19 cellular contexts compared by ENCODE assay signal in the genomic region with DNA sequence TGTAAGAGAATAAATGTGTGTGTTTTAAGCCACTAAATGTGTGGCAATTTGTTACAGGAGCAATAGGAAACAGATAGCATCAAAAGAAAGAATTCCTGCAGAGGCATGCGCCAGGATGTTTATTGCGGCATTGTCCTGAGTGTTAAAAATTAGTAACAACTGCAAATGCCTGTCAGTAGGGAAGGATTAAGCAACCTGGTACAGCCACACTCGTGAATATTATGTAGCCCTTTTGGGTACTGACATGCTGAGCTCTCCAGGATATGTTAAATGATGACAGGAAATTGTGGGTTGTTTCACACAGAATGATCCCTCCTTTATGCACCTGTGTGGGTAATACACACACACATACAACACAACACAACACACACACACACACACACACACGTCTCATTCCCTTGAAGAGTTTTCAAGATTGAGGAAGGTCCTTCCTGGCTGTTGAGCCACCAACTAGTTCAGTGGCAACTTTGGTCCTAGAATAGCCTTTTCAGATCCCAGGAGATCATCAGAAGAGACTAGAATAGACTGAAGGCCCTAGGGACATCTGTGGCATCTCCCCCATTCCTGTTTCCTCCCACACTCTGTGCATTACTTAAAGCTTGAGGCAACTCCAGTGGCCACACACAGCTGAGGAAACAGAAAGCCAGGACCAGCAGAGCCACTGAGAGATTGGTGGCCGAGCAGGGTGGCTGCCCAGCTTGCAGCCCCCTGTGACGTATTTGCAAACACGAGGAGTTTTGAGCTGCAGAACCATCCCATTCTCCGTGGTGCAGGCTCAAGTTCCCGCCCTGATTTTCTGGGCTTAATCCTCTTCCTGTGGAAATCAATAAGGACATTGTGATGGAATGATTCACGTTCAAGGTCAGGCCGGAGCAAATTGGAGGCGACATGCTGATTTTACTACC.
DNase-seq lines count a peak whose midpoint lies in the region; ATAC-seq, FAIRE-seq and TF ChIP-seq lines count a peak whose summit lies in the region.
"Had no signal": no experiment of that assay in that cellular context is flagged by ENCODE, and none has a peak within 500 bp of the region (broad histone marks: within the 10 kb centered on the region; RNA-seq: fewer than 3 reads in every experiment).

No MANE protein-coding gene starts in this region.

- in situ Hi-C loops in SK-MEL-5 (cut with HindIII; ENCODE audit: low pct_unique_long_range_greater_than_20kb, low sequenced_read_pairs): no loop called here

- intact Hi-C loops in sciatic nerve (cut with DNase I): no loop called here

- ATAC-seq in sciatic nerve (no peak), HG03378 (IDR thresholded peaks at IDR 0.05; ENCODE audit: unreplicated experiment) (no peak)
- ATAC-seq: activated T-helper 17 cell treated with anti-CD3 and anti-CD28 coated beads, Interleukin-2, amount 50 U/mL, for 72 hours; mucosa of descending colon had no signal

- FAIRE-seq in H54 (lab: Jason Lieb, UNC): no peak
- FAIRE-seq: colon, kidney had no signal

- no peak for TF ChIP-seq POLR2A in H54 (IDR thresholded peaks at IDR 0.05; ENCODE audit: low read depth, low read length)

- DNase-seq in AG08395 (ENCODE audit: low spot score) (peak; percentile 23), H54 (ENCODE audit: insufficient read length, low spot score) (peak; percentile 71), SK-MEL-5 (ENCODE audit: low read depth, low spot score) (peak; percentile 66), iris pigment epithelial cell (ENCODE audit: low read depth) (peak; percentile 26), SW 1271 (lab: John Stamatoyannopoulos, UW) (no peak), sciatic nerve (ENCODE audit: low spot score) (no peak), SKM-1 treated with dmso at 0.1 percent for 144 hours (lab: John Stamatoyannopoulos, UW; ENCODE audit: unreplicated experiment) (no peak)
- DNase-seq: ACHN, amniotic stem cell, head of caudate nucleus, IMR-90, kidney, mucosa of descending colon, NCI-H1105 treated with DMSO at 0.1 percent for 48 hours, ovary, SK-N-SH had no signal

Comparison
In these comparisons a context has a peak if more than half of its experiments do, and no peak if none do; other contexts are left out.
1. DNase-seq: peak in AG08395 (single experiment), H54 (single experiment), SK-MEL-5 (single experiment) and iris pigment epithelial cell (single experiment); none in SW 1271 (0 of 2), sciatic nerve (single experiment) and SKM-1 treated with dmso at 0.1 percent for 144 hours (single experiment).